In the genomic region with DNA sequence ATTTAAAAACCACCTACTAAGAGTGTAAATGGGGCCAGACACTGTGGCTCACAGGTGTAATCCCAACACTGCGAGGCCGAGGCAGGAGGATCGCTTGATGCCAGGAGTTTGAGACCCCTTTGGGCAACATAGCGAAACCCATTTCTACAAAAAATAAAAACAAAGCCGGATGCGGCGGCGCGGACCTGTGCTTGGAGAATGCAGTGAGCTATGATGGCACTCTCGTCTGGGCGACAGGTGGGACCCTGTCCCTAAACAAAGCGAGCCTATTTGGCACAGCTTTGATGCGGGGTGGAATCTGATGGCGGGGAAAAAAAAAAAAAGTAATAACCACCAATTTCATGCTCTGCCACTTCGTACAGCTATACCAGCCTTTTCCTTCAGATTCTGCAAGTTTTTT, we compare ENCODE assay signal across 8 cellular contexts. TPM values are rescaled to one million over a fixed set of nuclear protein-coding genes. Genes with fewer than 3 reads are reported as not detected.
DNase-seq lines count a peak whose midpoint lies in the region; ATAC-seq and TF ChIP-seq lines count a peak whose summit lies in the region.

No MANE protein-coding gene starts in this region.

- H3K4me3 ChIP-seq in H7 (ENCODE audit: insufficient read depth, low read depth, low read length) (peak overlapping the region; percentile 99), WI38 (ENCODE audit: low read depth, low read length) (peak overlapping the region; percentile 93), fibroblast of lung (replicated peaks in 1 of 4; ENCODE audit: control extremely low read depth in 1 of 4, insufficient read depth in 1 of 4, low read depth in 3 of 4, low read length in 4 of 4) (peak overlapping the region; percentile 72 to 94 (median 84)), sigmoid colon (peak overlapping the region; percentile 86 to 97 (median 96))

- no peaks in the 10 kb centered on the region for H3K9me3 ChIP-seq in fibroblast of lung (ENCODE audit: control insufficient read depth, insufficient read depth, low read depth, low read length)
- no peaks in the 10 kb centered on the region for H3K9me3 ChIP-seq in sigmoid colon

- H3K79me2 ChIP-seq in fibroblast of lung (ENCODE audit: control insufficient read depth, insufficient read depth, low read length): peaks cover 81% of the 10 kb centered on the region

- peaks cover 14% of the 10 kb centered on the region for H3K4me1 ChIP-seq in fibroblast of lung (ENCODE audit: control insufficient read depth, extremely low read depth, insufficient read depth, low read length)
- H3K4me1 ChIP-seq in sigmoid colon: peaks cover 0 to 62% (median 42%) of the 10 kb centered on the region in 4 donors

- TF ChIP-seq EP300 in sigmoid colon (IDR thresholded peaks at IDR 0.05): no peak

- DNase-seq in H7 (no peak), fibroblast of lung (ENCODE audit: low read depth in 2 of 2) (no peak), sigmoid colon (no peak), G401 (ENCODE audit: low spot score) (no peak)

- H4K20me1 ChIP-seq in fibroblast of lung (ENCODE audit: control insufficient read depth, extremely low read depth, insufficient read depth, low read length): no peaks in the 10 kb centered on the region

- in situ Hi-C loops in G401 (cut with HindIII; ENCODE audit: low sequenced_read_pairs): no loop called here

- no peak overlapping the region for H2AFZ ChIP-seq in fibroblast of lung (ENCODE audit: low read length)

- WGBS in sigmoid colon, 2 donors: 14 to 39% methylated on average over 15 of the region's 15 CpGs

- H3K36me3 ChIP-seq in H7 (replicated peaks; ENCODE audit: control insufficient read depth, insufficient read depth, low read length): peaks cover 31% of the 10 kb centered on the region
- peaks cover 10% of the 10 kb centered on the region for H3K36me3 ChIP-seq in fibroblast of lung (ENCODE audit: control insufficient read depth, insufficient read depth, low read length)
- H3K36me3 ChIP-seq in sigmoid colon: peaks cover 21 to 56% (median 27%) of the 10 kb centered on the region in 4 donors

- intact Hi-C loops in sigmoid colon (cut with DNase I): loop anchor here (2.0 to 5.0 kb wide), 2 partner anchors 25 to 36 kb away; a partner anchor contains a TSS

- peak overlapping the region; percentile 93 for H3K4me2 ChIP-seq in fibroblast of lung (ENCODE audit: extremely low read depth, insufficient read depth, low read length)

- ATAC-seq in HG03460 (IDR thresholded peaks at IDR 0.05; ENCODE audit: unreplicated experiment): no peak
- ATAC-seq in GM21723 (IDR thresholded peaks at IDR 0.05; ENCODE audit: unreplicated experiment): no peak
- no peak for ATAC-seq in GM21360 (IDR thresholded peaks at IDR 0.05; ENCODE audit: unreplicated experiment)

- H3K9ac ChIP-seq in fibroblast of lung (ENCODE audit: insufficient read depth, low read length): peak overlapping the region; percentile 95

- no peak for TF ChIP-seq POLR2A in sigmoid colon (IDR thresholded peaks at IDR 0.05)

- H3K27ac ChIP-seq in fibroblast of lung (ENCODE audit: insufficient read depth, low read length) (peak overlapping the region; percentile 85), sigmoid colon (peak overlapping the region; percentile 96 to 99 (median 98))

- TF ChIP-seq CTCF in WI38 (IDR thresholded peaks at IDR 0.05; ENCODE audit: low read depth, low read length): no peak
- TF ChIP-seq CTCF in fibroblast of lung (conservative IDR thresholded peaks at IDR 0.05 in 1 of 2, IDR thresholded peaks at IDR 0.05 in 1 of 2; ENCODE audit: low read depth in 1 of 2, low read length in 2 of 2): no peak
- TF ChIP-seq CTCF in sigmoid colon (IDR thresholded peaks at IDR 0.05): no peak

- H3K27me3 ChIP-seq in H7 (ENCODE audit: control insufficient read depth, insufficient read depth, low read length): no peaks in the 10 kb centered on the region
- H3K27me3 ChIP-seq in fibroblast of lung (ENCODE audit: control insufficient read depth, insufficient read depth, low read length): no peaks in the 10 kb centered on the region
- H3K27me3 ChIP-seq in sigmoid colon: no peaks in the 10 kb centered on the region

RNA-seq across cellular contexts. Expression of a gene that starts 1.1 kb away (rescaled TPM):
- 375 and 406 TPM in 2 replicates for total RNA-seq in H7 (2014; rRNA removed; shearing (Covaris generic))
- total RNA-seq in fibroblast of lung (200 and 231 TPM in 2 replicates), sigmoid colon (100 to 1,000 TPM; 117 to 123 (median 119) TPM)
- polyA plus RNA-seq in fibroblast of lung (142 and 163 TPM in 2 replicates), sigmoid colon (100 to 1,000 TPM in 2 of 3 donors, 10 to 100 TPM in 1; 88.9 to 130 (median 114) TPM)
- 143 and 217 TPM in 2 replicates for polyA plus RNA-seq in fibroblast of lung (2012)
- polyA minus RNA-seq in fibroblast of lung (ENCODE audit: low replicate concordance): 57.2 and 101 TPM in 2 replicates
- 167 and 216 TPM in 2 replicates for total RNA-seq in G401 (2014; rRNA removed; shearing (Covaris generic))

RNA-seq across cellular contexts. Expression of a gene that starts 2.0 kb away (rescaled TPM):
- total RNA-seq in H7 (2014; rRNA removed; shearing (Covaris generic)): 90.2 and 99.0 TPM in 2 replicates
- 80.4 and 82.7 TPM in 2 replicates for total RNA-seq in fibroblast of lung
- polyA plus RNA-seq in fibroblast of lung: 87.1 and 101 TPM in 2 replicates
- polyA plus RNA-seq in fibroblast of lung (2012): 87.8 and 94.7 TPM in 2 replicates
- 32.2 and 33.7 TPM in 2 replicates for polyA minus RNA-seq in fibroblast of lung (ENCODE audit: low replicate concordance)
- total RNA-seq in sigmoid colon: 100 to 1,000 TPM in 1 of 4 donors, 10 to 100 TPM in 3; 61.6 to 115 (median 86.3) TPM
- 10 to 100 TPM; 84.7 to 96.1 (median 92.0) TPM for polyA plus RNA-seq in sigmoid colon
- total RNA-seq in G401 (2014; rRNA removed; shearing (Covaris generic)): 153 and 158 TPM in 2 replicates

RNA-seq across cellular contexts. Expression of a gene that starts 11.8 kb away (rescaled TPM):
- total RNA-seq in H7 (2014; rRNA removed; shearing (Covaris generic)): not detected in 2 replicates
- not detected in 2 replicates for total RNA-seq in fibroblast of lung
- polyA plus RNA-seq in fibroblast of lung: 0.09 TPM in 1 of 2 replicates, not detected in the other
- polyA plus RNA-seq in fibroblast of lung (2012): 0.12 TPM in 1 of 2 replicates, not detected in the other
- polyA minus RNA-seq in fibroblast of lung (ENCODE audit: low replicate concordance): not detected in 2 replicates
- 1 to 10 TPM in 1 of 4 donors, under 1 TPM in 1, not detected in 2; 0.71 to 1.1 TPM for total RNA-seq in sigmoid colon
- polyA plus RNA-seq in sigmoid colon: under 1 TPM in 1 of 3 donors, not detected in 2; 0.13 TPM
- not detected in 2 replicates for total RNA-seq in G401 (2014; rRNA removed; shearing (Covaris generic))

RNA-seq across cellular contexts. Expression of a gene that starts 26.4 kb away (rescaled TPM):
- 73.0 and 108 TPM in 2 replicates for total RNA-seq in H7 (2014; rRNA removed; shearing (Covaris generic))
- total RNA-seq in fibroblast of lung (37.5 and 121 TPM in 2 replicates), sigmoid colon (10 to 100 TPM in 1 of 4 donors, 1 to 10 TPM in 3; 4.1 to 12.1 (median 5.2) TPM)
- polyA plus RNA-seq in fibroblast of lung (108 TPM in 2 replicates), sigmoid colon (10 to 100 TPM; 42.0 to 85.1 (median 79.3) TPM)
- 75.5 and 94.2 TPM in 2 replicates for polyA plus RNA-seq in fibroblast of lung (2012)
- polyA minus RNA-seq in fibroblast of lung (ENCODE audit: low replicate concordance): 17.6 and 35.0 TPM in 2 replicates
- total RNA-seq in G401 (2014; rRNA removed; shearing (Covaris generic)): 46.7 and 79.7 TPM in 2 replicates
